Comparison of ENCODE assay signal across 24 cellular contexts in genomic region chr2:129720360-129720759, GRCh38.
"Had no signal": no experiment of that assay in that cellular context is flagged by ENCODE, and none has a peak within 500 bp of the region (broad histone marks: within the 10 kb centered on the region; RNA-seq: fewer than 3 reads in every experiment).

No MANE protein-coding gene starts in this region.

- H3K36me3 ChIP-seq: colonic mucosa, gastroesophageal sphincter, heart left ventricle, lower lobe of right lung had no signal

- H3K9me3 ChIP-seq: colonic mucosa, gastroesophageal sphincter, heart left ventricle, lower lobe of right lung, mucosa of descending colon had no signal

- DNase-seq: colonic mucosa; cortex of kidney; effector CD8-positive, alpha-beta T cell; effector memory CD8-positive, alpha-beta T cell; endodermal cell; erythroblast; foreskin keratinocyte; heart left ventricle; hypothalamus; immature natural killer cell; islet precursor cell; kidney; kidney glomerular epithelial cell; left colon; left ventricle myocardium superior; lower lobe of right lung; mesenchymal stem cell; mucosa of descending colon; naive B cell had no signal

- H3K4me1 ChIP-seq: colonic mucosa, foreskin keratinocyte, gastroesophageal sphincter, heart left ventricle, lower lobe of right lung had no signal

- H3K27ac ChIP-seq: colonic mucosa, epithelial cell of prostate, foreskin keratinocyte, gastroesophageal sphincter, heart left ventricle, hepatocyte, lower lobe of right lung had no signal

- ATAC-seq: effector memory CD8-positive, alpha-beta T cell; esophagus mucosa; foreskin keratinocyte; gastroesophageal sphincter; heart left ventricle; left colon; left lobe of liver; left ventricle myocardium superior; lower lobe of right lung; mucosa of descending colon had no signal

- H3K4me3 ChIP-seq: colonic mucosa, gastroesophageal sphincter, heart left ventricle, hepatocyte, lower lobe of right lung, mucosa of descending colon had no signal

- H3K27me3 ChIP-seq: colonic mucosa, hepatocyte had no signal
